8 cellular contexts compared by ENCODE assay signal in the genomic region with DNA sequence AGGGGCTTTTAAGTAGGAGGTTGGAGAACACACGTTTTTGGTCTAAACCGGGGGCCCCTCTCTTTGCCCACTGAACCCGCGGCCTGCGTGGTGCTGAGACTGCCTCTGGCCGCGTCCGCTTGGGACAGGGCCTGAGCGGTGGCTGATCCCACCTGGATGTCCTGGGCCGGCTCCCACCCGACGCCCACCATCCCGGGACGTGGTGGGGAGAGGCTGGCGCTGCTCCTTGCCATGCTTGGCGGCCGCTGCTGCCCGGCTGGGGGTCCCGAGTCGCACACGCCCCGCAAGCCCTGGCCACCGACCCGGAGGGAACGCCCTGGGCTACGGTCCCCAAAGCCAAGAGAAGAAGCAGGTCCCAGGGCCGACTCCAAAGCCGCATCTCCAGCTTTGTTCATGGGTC.
DNase-seq lines count a peak whose midpoint lies in the region; ATAC-seq and TF ChIP-seq lines count a peak whose summit lies in the region.
"Not testable (repeated sequence)": the region's sequence is repeated elsewhere in the genome, so short reads cannot be mapped to it uniquely, and the experiment has no call there.

No MANE protein-coding gene starts in this region.

- H3K9me3 Mint-ChIP-seq in chondrocyte (ENCODE audit: low read depth); type B pancreatic cell: not testable (repeated sequence)

- intact Hi-C loops in heart left ventricle (cut with DNase I): not testable (repeated sequence)

- not testable (repeated sequence) for H4K91ac ChIP-seq in trophoblast cell (ENCODE audit: low read depth, low read length)

- H3K14ac ChIP-seq in trophoblast cell (ENCODE audit: low read length): not testable (repeated sequence)

- not testable (repeated sequence) for H3K4me2 ChIP-seq in trophoblast cell (ENCODE audit: low read length)

- not testable (repeated sequence) for H3K27me3 ChIP-seq in BE2C; trophoblast cell (ENCODE audit: insufficient read depth, low read length)
- H3K27me3 ChIP-seq in heart left ventricle: peaks cover 0 to 19% (median 0%) of the 10 kb centered on the region in 9 donors

- H3K9ac ChIP-seq in trophoblast cell (ENCODE audit: low read length): not testable (repeated sequence)

- H3K36me3 ChIP-seq in BE2C; heart left ventricle; trophoblast cell (ENCODE audit: control insufficient read depth in 1 of 2, insufficient read depth in 2 of 2, low read length in 2 of 2): not testable (repeated sequence)

- H3K27me3 Mint-ChIP-seq in chondrocyte (ENCODE audit: low read depth); type B pancreatic cell: not testable (repeated sequence)

- not testable (repeated sequence) for H4K12ac ChIP-seq in trophoblast cell (ENCODE audit: low read depth, low read length)

- DNase-seq in BE2C (peak; percentile 17), RPMI8226 (peak; percentile 2), chondrocyte (ENCODE audit: low spot score) (peak; percentile 98), heart left ventricle (peak; percentile 12 to 69 (median 22)), kidney tubule cell (ENCODE audit: low spot score) (peak; percentile 0), lung microvascular endothelial cell (ENCODE audit: low read depth in 2 of 2) (peak; percentile 2 to 4), trophoblast cell (peak; percentile 0 to 5), type B pancreatic cell (ENCODE audit: extremely low spot score, unreplicated experiment) (peak; percentile 76)

- H2AFZ ChIP-seq in trophoblast cell (ENCODE audit: insufficient read depth, low read length, poor library complexity): not testable (repeated sequence)

- not testable (repeated sequence) for H3K4me1 Mint-ChIP-seq in chondrocyte (ENCODE audit: low read depth); type B pancreatic cell (ENCODE audit: unreplicated experiment)

- H3K79me1 ChIP-seq in trophoblast cell (ENCODE audit: low read length): not testable (repeated sequence)

- peak in 1 of 4 donors; percentile 32 for ATAC-seq in heart left ventricle

- H3K4me3 Mint-ChIP-seq in chondrocyte (ENCODE audit: unreplicated experiment); type B pancreatic cell: not testable (repeated sequence)

- not testable (repeated sequence) for H2BK5ac ChIP-seq in trophoblast cell (ENCODE audit: low read depth, low read length, poor library complexity)

- H3K79me2 ChIP-seq in trophoblast cell (ENCODE audit: control insufficient read depth, insufficient read depth, low read length, poor library complexity): not testable (repeated sequence)

- H3K36me3 Mint-ChIP-seq in chondrocyte (ENCODE audit: low read depth); type B pancreatic cell: not testable (repeated sequence)

- 72 to 82% (median 80%) methylated on average over 7 to 28 of the region's 28 CpGs for WGBS in heart left ventricle, 4 donors
- WGBS in trophoblast cell (ENCODE audit: extremely low coverage, insufficient coverage, insufficient read length): no CpG with 5 or more reads among the region's 28 CpGs

- not testable (repeated sequence) for TF ChIP-seq POLR2A in heart left ventricle (IDR thresholded peaks at IDR 0.05)

- not testable (repeated sequence) for H3K18ac ChIP-seq in trophoblast cell (ENCODE audit: low read length)

- not testable (repeated sequence) for H3K4ac ChIP-seq in trophoblast cell (ENCODE audit: low read depth, low read length)

- H2AK5ac ChIP-seq in trophoblast cell (ENCODE audit: low read length): not testable (repeated sequence)

- H3K4me3 ChIP-seq in BE2C (ENCODE audit: low read depth, low read length); heart left ventricle; trophoblast cell (ENCODE audit: low read depth, low read length): not testable (repeated sequence)

- not testable (repeated sequence) for H3K27ac ChIP-seq in heart left ventricle; trophoblast cell (ENCODE audit: low read depth, low read length)

- H3K27ac Mint-ChIP-seq in chondrocyte (ENCODE audit: unreplicated experiment); type B pancreatic cell: not testable (repeated sequence)

- not testable (repeated sequence) for H3K23ac ChIP-seq in trophoblast cell (ENCODE audit: low read length)

- H2BK12ac ChIP-seq in trophoblast cell (ENCODE audit: low read length): not testable (repeated sequence)

- H3K4me1 ChIP-seq in BE2C; heart left ventricle; trophoblast cell (ENCODE audit: control insufficient read depth in 1 of 2, insufficient read depth in 2 of 2, low read length in 2 of 2): not testable (repeated sequence)

- not testable (repeated sequence) for TF ChIP-seq CTCF in BE2C (IDR thresholded peaks at IDR 0.05; ENCODE audit: low read depth, low read length); chondrocyte (IDR thresholded peaks at IDR 0.05); heart left ventricle (IDR thresholded peaks at IDR 0.05); type B pancreatic cell (conservative IDR thresholded peaks at IDR 0.05)

- H4K8ac ChIP-seq in trophoblast cell (ENCODE audit: low read depth, low read length): not testable (repeated sequence)

- not testable (repeated sequence) for H2BK120ac ChIP-seq in trophoblast cell (ENCODE audit: insufficient read depth, low read length, poor library complexity)

- not testable (repeated sequence) for H3K9me3 ChIP-seq in BE2C
- H3K9me3 ChIP-seq in heart left ventricle: peaks cover 0 to 16% (median 0%) of the 10 kb centered on the region in 12 donors
- peaks cover 10% of the 10 kb centered on the region for H3K9me3 ChIP-seq in trophoblast cell (ENCODE audit: insufficient read depth, low read depth, low read length)

Comparison
In these comparisons a context has a peak if more than half of its experiments do, and no peak if none do; other contexts are left out.
1. DNase-seq: peak in every context shown above with its lines; median percentile 98 in chondrocyte; 76 in type B pancreatic cell; 22 in heart left ventricle; 17 in BE2C; 3 in lung microvascular endothelial cell; 2 in trophoblast cell; 2 in RPMI8226; 0 in kidney tubule cell.